12 cellular contexts compared by ENCODE assay signal in the genomic region with DNA sequence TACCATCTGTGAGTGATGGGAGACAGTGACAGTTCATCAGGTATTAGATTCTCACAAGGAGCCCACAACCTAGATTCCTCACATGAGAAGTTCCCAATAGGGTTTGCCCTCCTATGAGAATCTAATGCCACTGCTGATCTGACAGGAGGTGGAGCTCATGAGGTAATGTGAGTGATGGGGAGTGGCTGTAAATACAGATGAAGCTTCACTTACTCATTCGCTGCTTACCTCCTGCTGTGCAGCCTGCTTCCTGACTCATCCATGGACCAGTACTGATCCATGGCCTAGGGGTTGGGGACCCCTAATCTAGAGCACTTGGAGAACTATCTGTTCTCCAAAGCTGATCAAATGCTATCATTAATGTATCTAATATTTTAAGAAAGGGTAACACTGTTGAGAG. TPM values are rescaled to one million over a fixed set of nuclear protein-coding genes. Genes with fewer than 3 reads are reported as not detected.
DNase-seq lines count a peak whose midpoint lies in the region; ATAC-seq and TF ChIP-seq lines count a peak whose summit lies in the region.
"Had no signal": no experiment of that assay in that cellular context is flagged by ENCODE, and none has a peak within 500 bp of the region (broad histone marks: within the 10 kb centered on the region; RNA-seq: fewer than 3 reads in every experiment).

No MANE protein-coding gene starts in this region.

- no peak for TF ChIP-seq RAD21 in SK-N-SH (IDR thresholded peaks at IDR 0.05; ENCODE audit: low read length)

- H3K9me3 ChIP-seq in SK-N-SH, result peaks cover 12% of the 10 kb centered on the region; the same call in 1 of the 2 replicates
- H3K9me3 ChIP-seq in osteoblast (ENCODE audit: low read depth, low read length), result no peaks in the 10 kb centered on the region

- ATAC-seq in central memory CD8-positive, alpha-beta T cell (replicated peaks; ENCODE audit: extremely low read depth, poor library complexity, severe bottlenecking), result no peak
- peak in 1 of 2 donors; percentile 34 for ATAC-seq in stimulated activated naive B cell treated with anti-CD40 and anti-IgM and Interleukin-4, amounts not matched to agents 10 μg/mL and 1 μg/mL and 100 μg/mL, for 72 hours (replicated peaks)
- ATAC-seq in HG03521 (IDR thresholded peaks at IDR 0.05; ENCODE audit: unreplicated experiment), result no peak
- no peak for ATAC-seq in stimulated activated effector memory CD8-positive, alpha-beta T cell treated with anti-CD3 and anti-CD28 coated beads, Interleukin-12 subunit alpha, Interleukin-12 subunit beta, amount 100 ng/mL, for 72 hours

- H3K4me1 ChIP-seq in SK-N-SH (ENCODE audit: control insufficient read depth in 1 of 2, insufficient read depth in 2 of 2, low read depth in 1 of 2, low read length in 1 of 2) (no peaks in the 10 kb centered on the region), osteoblast (ENCODE audit: insufficient read depth, low read length) (no peaks in the 10 kb centered on the region)

- H3K27ac Mint-ChIP-seq in activated T-cell treated with anti-CD3 and anti-CD28 coated beads, Interleukin-2, amount 50 U/mL, for 24 hours, result peak overlapping the region; percentile 71
- no peak overlapping the region for H3K27ac Mint-ChIP-seq in central memory CD8-positive, alpha-beta T cell (ENCODE audit: low read depth)
- peak overlapping the region; percentile 51 for H3K27ac Mint-ChIP-seq in stimulated activated naive B cell treated with anti-CD40 and anti-IgM and Interleukin-4, amounts not matched to agents 10 μg/mL and 1 μg/mL and 100 μg/mL, for 72 hours
- H3K27ac Mint-ChIP-seq in stimulated activated effector memory CD8-positive, alpha-beta T cell treated with anti-CD3 and anti-CD28 coated beads, Interleukin-12 subunit alpha, Interleukin-12 subunit beta, amount 100 ng/mL, for 72 hours, result no peak overlapping the region

- CTCF ChIA-PET in SK-N-SH (lab: Yijun Ruan, JAX), result interaction anchor here (0.5 to 1.8 kb wide), 3 partner anchors 21 to 356 kb away, joined by 4 to 5 read pairs (median 5); no protein-coding TSS in a partner anchor

- H3K9me3 Mint-ChIP-seq in activated T-cell treated with anti-CD3 and anti-CD28 coated beads, Interleukin-2, amount 50 U/mL, for 24 hours, result peaks cover 30% of the 10 kb centered on the region
- H3K9me3 Mint-ChIP-seq in central memory CD8-positive, alpha-beta T cell, result no peaks in the 10 kb centered on the region
- peaks cover 0 to 10% of the 10 kb centered on the region in 2 donors for H3K9me3 Mint-ChIP-seq in stimulated activated naive B cell treated with anti-CD40 and anti-IgM and Interleukin-4, amounts not matched to agents 10 μg/mL and 1 μg/mL and 100 μg/mL, for 72 hours
- H3K9me3 Mint-ChIP-seq in stimulated activated effector memory CD8-positive, alpha-beta T cell treated with anti-CD3 and anti-CD28 coated beads, Interleukin-12 subunit alpha, Interleukin-12 subunit beta, amount 100 ng/mL, for 72 hours, result peaks cover 8% of the 10 kb centered on the region

- H3K9ac ChIP-seq in SK-N-SH, result no peak overlapping the region

- H3K4me3 Mint-ChIP-seq in activated T-cell treated with anti-CD3 and anti-CD28 coated beads, Interleukin-2, amount 50 U/mL, for 24 hours, result no peak overlapping the region
- peak overlapping the region; percentile 40 for H3K4me3 Mint-ChIP-seq in central memory CD8-positive, alpha-beta T cell
- H3K4me3 Mint-ChIP-seq in stimulated activated naive B cell treated with anti-CD40 and anti-IgM and Interleukin-4, amounts not matched to agents 10 μg/mL and 1 μg/mL and 100 μg/mL, for 72 hours, result no peak overlapping the region
- no peak overlapping the region for H3K4me3 Mint-ChIP-seq in stimulated activated effector memory CD8-positive, alpha-beta T cell treated with anti-CD3 and anti-CD28 coated beads, Interleukin-12 subunit alpha, Interleukin-12 subunit beta, amount 100 ng/mL, for 72 hours

- H3K79me2 ChIP-seq in SK-N-SH (ENCODE audit: insufficient read depth) (no peaks in the 10 kb centered on the region), osteoblast (ENCODE audit: insufficient read depth, low read length) (no peaks in the 10 kb centered on the region)

- no peaks in the 10 kb centered on the region for H3K27me3 Mint-ChIP-seq in activated T-cell treated with anti-CD3 and anti-CD28 coated beads, Interleukin-2, amount 50 U/mL, for 24 hours
- no peaks in the 10 kb centered on the region for H3K27me3 Mint-ChIP-seq in central memory CD8-positive, alpha-beta T cell
- no peaks in the 10 kb centered on the region for H3K27me3 Mint-ChIP-seq in stimulated activated naive B cell treated with anti-CD40 and anti-IgM and Interleukin-4, amounts not matched to agents 10 μg/mL and 1 μg/mL and 100 μg/mL, for 72 hours

- TF ChIP-seq CTCF in SK-N-SH (IDR thresholded peaks at IDR 0.05) (no peak), osteoblast (IDR thresholded peaks at IDR 0.05; ENCODE audit: extremely low read depth, low read depth, low read length) (no peak)

- no peaks in the 10 kb centered on the region; the same call in 1 of the 2 replicates for H3K9me2 ChIP-seq in SK-N-SH

- H3K27ac ChIP-seq in SK-N-SH (ENCODE audit: low read depth in 2 of 2, low read length in 1 of 2) (no peak overlapping the region), osteoblast (ENCODE audit: low read depth, low read length) (no peak overlapping the region)

- DNase-seq in activated T-cell treated with anti-CD3 and anti-CD28 coated beads, Interleukin-2, amount 50 U/mL, for 24 hours, result peak; percentile 32
- DNase-seq in activated T-cell treated with anti-CD3 and anti-CD28 coated beads, Interleukin-2, amount 50 U/mL, for 1 hour, result no peak
- DNase-seq in SK-N-SH, result no peak
- DNase-seq in central memory CD8-positive, alpha-beta T cell (ENCODE audit: low spot score in 2 of 2), result no peak
- DNase-seq in stimulated activated naive B cell treated with anti-CD40 and anti-IgM and Interleukin-4, amounts not matched to agents 10 μg/mL and 1 μg/mL and 100 μg/mL, for 72 hours, result no peak
- DNase-seq in stimulated activated effector memory CD8-positive, alpha-beta T cell treated with anti-CD3 and anti-CD28 coated beads, Interleukin-12 subunit alpha, Interleukin-12 subunit beta, amount 100 ng/mL, for 72 hours (ENCODE audit: low spot score in 2 of 2), result no peak
- DNase-seq in osteoblast (ENCODE audit: insufficient read length, low spot score, missing footprints), result no peak
- DNase-seq: effector CD8-positive, alpha-beta T cell; NCI-H1436 treated with DMSO at 0.1 percent for 48 hours had no signal

- no peak overlapping the region for H3K4me2 ChIP-seq in SK-N-SH
- H3K4me2 ChIP-seq in osteoblast (ENCODE audit: insufficient read depth, low read length), result no peak overlapping the region

- H2AFZ ChIP-seq in SK-N-SH (ENCODE audit: low read depth) (no peak overlapping the region), osteoblast (ENCODE audit: low read length) (no peak overlapping the region)

- no peaks in the 10 kb centered on the region for H3F3A ChIP-seq in SK-N-SH (replicated peaks; ENCODE audit: insufficient read depth)

- no peaks in the 10 kb centered on the region for H4K20me1 ChIP-seq in SK-N-SH (ENCODE audit: insufficient read depth)
- no peaks in the 10 kb centered on the region for H4K20me1 ChIP-seq in osteoblast (ENCODE audit: insufficient read depth, low read length)

- POLR2A ChIA-PET in SK-N-SH (lab: Yijun Ruan, JAX), result interaction anchor here (1.2 kb wide), 1 partner anchor 39 kb away, joined by 3 read pairs; no protein-coding TSS in a partner anchor

- H3K4me3 ChIP-seq in SK-N-SH (ENCODE audit: low read depth in 2 of 2, low read length in 1 of 2), result no peak overlapping the region
- no peak overlapping the region for H3K4me3 ChIP-seq in osteoblast (ENCODE audit: insufficient read depth, low read length)

- H3K36me3 Mint-ChIP-seq in activated T-cell treated with anti-CD3 and anti-CD28 coated beads, Interleukin-2, amount 50 U/mL, for 24 hours (ENCODE audit: low read depth), result peaks cover 96% of the 10 kb centered on the region
- peaks cover 74% of the 10 kb centered on the region for H3K36me3 Mint-ChIP-seq in central memory CD8-positive, alpha-beta T cell (ENCODE audit: insufficient read depth)
- peaks cover 58 to 85% of the 10 kb centered on the region in 2 donors for H3K36me3 Mint-ChIP-seq in stimulated activated naive B cell treated with anti-CD40 and anti-IgM and Interleukin-4, amounts not matched to agents 10 μg/mL and 1 μg/mL and 100 μg/mL, for 72 hours
- H3K36me3 Mint-ChIP-seq in stimulated activated effector memory CD8-positive, alpha-beta T cell treated with anti-CD3 and anti-CD28 coated beads, Interleukin-12 subunit alpha, Interleukin-12 subunit beta, amount 100 ng/mL, for 72 hours, result peaks cover 100% of the 10 kb centered on the region

- 35% methylated on average over 1 of the region's 1 CpG for WGBS in SK-N-SH (ENCODE audit: low lambda C conversion rate)

- H3K4me1 Mint-ChIP-seq in activated T-cell treated with anti-CD3 and anti-CD28 coated beads, Interleukin-2, amount 50 U/mL, for 24 hours (ENCODE audit: low read depth), result peaks cover 68% of the 10 kb centered on the region
- H3K4me1 Mint-ChIP-seq in central memory CD8-positive, alpha-beta T cell, result peaks cover 62% of the 10 kb centered on the region
- peaks cover 27 to 70% of the 10 kb centered on the region in 2 donors for H3K4me1 Mint-ChIP-seq in stimulated activated naive B cell treated with anti-CD40 and anti-IgM and Interleukin-4, amounts not matched to agents 10 μg/mL and 1 μg/mL and 100 μg/mL, for 72 hours
- peaks cover 78% of the 10 kb centered on the region for H3K4me1 Mint-ChIP-seq in stimulated activated effector memory CD8-positive, alpha-beta T cell treated with anti-CD3 and anti-CD28 coated beads, Interleukin-12 subunit alpha, Interleukin-12 subunit beta, amount 100 ng/mL, for 72 hours

- no peak for TF ChIP-seq EP300 in SK-N-SH (IDR thresholded peaks at IDR 0.05; ENCODE audit: borderline replicate concordance in 1 of 2, low read depth in 1 of 2, low read length in 1 of 2)

- H3K27me3 ChIP-seq in SK-N-SH (ENCODE audit: insufficient read depth) (no peaks in the 10 kb centered on the region), osteoblast (ENCODE audit: insufficient read depth, low read length) (no peaks in the 10 kb centered on the region)

- H3K36me3 ChIP-seq in SK-N-SH (replicated peaks in 1 of 2; ENCODE audit: control insufficient read depth in 1 of 2, insufficient read depth in 2 of 2, low read length in 1 of 2), result peaks cover 4 to 14% of the 10 kb centered on the region in 2 experiments
- peaks cover 5% of the 10 kb centered on the region for H3K36me3 ChIP-seq in osteoblast (ENCODE audit: insufficient read depth, low read length)

RNA-seq across cellular contexts. Expression of a gene that starts 17.7 kb away (rescaled TPM):
- polyA plus RNA-seq in SK-N-SH (2012; rRNA removed), result 0.81 and 1.5 TPM in 2 replicates
- polyA plus RNA-seq in SK-N-SH (2012; cell fraction: cytosol; rRNA removed), result 0.55 and 0.68 TPM in 2 replicates
- polyA plus RNA-seq in SK-N-SH (2012; cell fraction: nucleus; rRNA removed), result 4.2 and 7.1 TPM in 2 replicates
- total RNA-seq in osteoblast, result 9.4 TPM in 2 replicates

RNA-seq across cellular contexts. Expression of a gene that starts 45.7 kb away (rescaled TPM):
- not detected in 2 replicates for polyA plus RNA-seq in SK-N-SH (2012; rRNA removed)
- polyA plus RNA-seq in SK-N-SH (2012; cell fraction: cytosol; rRNA removed), result not detected in 2 replicates
- not detected in 2 replicates for polyA plus RNA-seq in SK-N-SH (2012; cell fraction: nucleus; rRNA removed)
- total RNA-seq in osteoblast, result not detected in 2 replicates
- total RNA-seq: myocyte, skeletal muscle tissue had no signal

Comparison
In these comparisons a context has a peak if more than half of its experiments do, and no peak if none do; other contexts are left out.
1. H3K27ac Mint-ChIP-seq: peak in activated T-cell treated with anti-CD3 and anti-CD28 coated beads, Interleukin-2, amount 50 U/mL, for 24 hours (single experiment) and stimulated activated naive B cell treated with anti-CD40 and anti-IgM and Interleukin-4, amounts not matched to agents 10 μg/mL and 1 μg/mL and 100 μg/mL, for 72 hours (single experiment); none in central memory CD8-positive, alpha-beta T cell (single experiment) and stimulated activated effector memory CD8-positive, alpha-beta T cell treated with anti-CD3 and anti-CD28 coated beads, Interleukin-12 subunit alpha, Interleukin-12 subunit beta, amount 100 ng/mL, for 72 hours (single experiment).